ENCODE assay signal across 11 cellular contexts in the genomic region with DNA sequence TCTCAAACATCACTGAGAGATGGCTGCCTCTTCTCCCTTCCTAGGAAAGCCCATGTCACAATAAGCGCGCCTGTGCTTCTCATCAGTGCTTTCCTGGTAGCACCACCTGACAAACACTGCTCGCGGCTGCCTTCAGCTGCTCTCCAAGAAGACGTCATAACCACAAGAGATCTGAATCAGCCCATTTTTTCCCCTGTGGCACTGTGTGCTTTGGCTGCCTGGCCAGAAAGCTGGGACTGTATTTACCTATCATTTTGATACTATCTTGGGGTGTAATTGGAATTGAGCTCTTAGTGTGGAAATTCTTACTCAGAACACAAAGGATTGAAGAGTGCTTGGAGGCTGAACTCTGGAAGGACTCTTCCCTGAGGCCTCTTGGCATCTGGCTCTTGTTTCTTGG. TPM values are rescaled to one million over a fixed set of nuclear protein-coding genes. Genes with fewer than 3 reads are reported as not detected.
DNase-seq lines count a peak whose midpoint lies in the region; ATAC-seq lines count a peak whose summit lies in the region.
"Had no signal": no experiment of that assay in that cellular context is flagged by ENCODE, and none has a peak within 500 bp of the region (broad histone marks: within the 10 kb centered on the region; RNA-seq: fewer than 3 reads in every experiment).

No MANE protein-coding gene starts in this region.

- H3K4me1 Mint-ChIP-seq in activated T-helper 17 cell treated with anti-CD3 and anti-CD28 coated beads, Interleukin-2, amount 50 U/mL, for 72 hours = peaks cover 9% of the 10 kb centered on the region

- H3K27ac Mint-ChIP-seq in activated T-helper 17 cell treated with anti-CD3 and anti-CD28 coated beads, Interleukin-2, amount 50 U/mL, for 72 hours = no peak overlapping the region
- H3K27ac Mint-ChIP-seq: endodermal cell had no signal

- intact Hi-C loops in Right ventricle myocardium inferior (cut with DNase I) = no loop called here

- peak; percentile 88 for ATAC-seq in activated T-helper 17 cell treated with anti-CD3 and anti-CD28 coated beads, Interleukin-2, amount 50 U/mL, for 72 hours (replicated peaks)
- ATAC-seq in Right ventricle myocardium inferior = no peak

- no peaks in the 10 kb centered on the region for H3K36me3 Mint-ChIP-seq in activated T-helper 17 cell treated with anti-CD3 and anti-CD28 coated beads, Interleukin-2, amount 50 U/mL, for 72 hours (ENCODE audit: low read depth)

- DNase-seq in H4 (ENCODE audit: low spot score) (peak; percentile 96), M059J (ENCODE audit: low read depth) (peak; percentile 99), myocyte (ENCODE audit: low read depth) (peak; percentile 86), Right ventricle myocardium inferior (ENCODE audit: missing footprints) (no peak), NCI-H524 treated with DMSO at 0.1 percent for 48 hours (lab: John Stamatoyannopoulos, UW) (no peak), dermis blood vessel endothelial cell (no peak)
- DNase-seq: endodermal cell, NCI-H1417 treated with DMSO at 0.1 percent for 48 hours, Peyer's patch, substantia nigra had no signal

- H3K27me3 Mint-ChIP-seq in activated T-helper 17 cell treated with anti-CD3 and anti-CD28 coated beads, Interleukin-2, amount 50 U/mL, for 72 hours = peaks cover 48% of the 10 kb centered on the region

- H3K9me3 Mint-ChIP-seq in activated T-helper 17 cell treated with anti-CD3 and anti-CD28 coated beads, Interleukin-2, amount 50 U/mL, for 72 hours = no peaks in the 10 kb centered on the region
- H3K9me3 Mint-ChIP-seq: endodermal cell had no signal

- H3K4me3 Mint-ChIP-seq in activated T-helper 17 cell treated with anti-CD3 and anti-CD28 coated beads, Interleukin-2, amount 50 U/mL, for 72 hours = no peak overlapping the region
- H3K4me3 Mint-ChIP-seq: endodermal cell had no signal

RNA-seq across cellular contexts. Expression of gene EHF, which starts 50.3 kb away (rescaled TPM):
- not detected in 2 replicates for total RNA-seq in H4 (2014; rRNA removed; shearing (Covaris generic))
- 0.25 and 0.81 TPM in 2 replicates for total RNA-seq in M059J (2014; rRNA removed; shearing (Covaris generic))
- total RNA-seq in activated T-helper 17 cell treated with anti-CD3 and anti-CD28 coated beads, Interleukin-2, amount 50 U/mL, for 72 hours = under 1 TPM in 1 of 2 donors, not detected in 1; 0.35 TPM
- total RNA-seq in myocyte = not detected in 2 replicates
- polyA plus RNA-seq in myocyte (2012) = not detected
- total RNA-seq in Right ventricle myocardium inferior = 2.9 TPM
- 0.05 and 0.17 TPM in 2 replicates for total RNA-seq in dermis blood vessel endothelial cell

RNA-seq across cellular contexts. Expression of gene ELF5, which starts 57.0 kb away (rescaled TPM):
- total RNA-seq in H4 (2014; rRNA removed; shearing (Covaris generic)) = not detected in 2 replicates
- total RNA-seq in M059J (2014; rRNA removed; shearing (Covaris generic)) = 0.30 and 0.79 TPM in 2 replicates
- total RNA-seq in activated T-helper 17 cell treated with anti-CD3 and anti-CD28 coated beads, Interleukin-2, amount 50 U/mL, for 72 hours = not detected
- total RNA-seq in myocyte = not detected in 2 replicates
- not detected for polyA plus RNA-seq in myocyte (2012)
- total RNA-seq in Right ventricle myocardium inferior = not detected
- total RNA-seq in dermis blood vessel endothelial cell = not detected in 2 replicates
- total RNA-seq: endodermal cell, Peyer's patch had no signal

Comparison
In these comparisons a context has a peak if more than half of its experiments do, and no peak if none do; other contexts are left out.
1. DNase-seq: peak in H4 (single experiment), M059J (single experiment) and myocyte (single experiment); none in Right ventricle myocardium inferior (single experiment), NCI-H524 treated with DMSO at 0.1 percent for 48 hours (single experiment) and dermis blood vessel endothelial cell (single experiment).